8 cellular contexts compared by ENCODE assay signal in genomic region chr11:3808846-3809623, GRCh38. TPM values are rescaled to one million over a fixed set of nuclear protein-coding genes. Genes with fewer than 3 reads are reported as not detected.
DNase-seq lines count a peak whose midpoint lies in the region; ATAC-seq and TF ChIP-seq lines count a peak whose summit lies in the region.

No MANE protein-coding gene starts in this region.

- peak overlapping the region; percentile 25 for H2AK5ac ChIP-seq in neuronal stem cell (ENCODE audit: low read depth, low read length)

- no peak overlapping the region for H3K14ac ChIP-seq in neuronal stem cell (ENCODE audit: low read length)

- peak overlapping the region; percentile 82 for H3K23ac ChIP-seq in neuronal stem cell (ENCODE audit: low read depth, low read length, poor library complexity)

- peaks cover 6% of the 10 kb centered on the region for H3K79me1 ChIP-seq in neuronal stem cell (ENCODE audit: low read depth, low read length)

- H3K36me3 ChIP-seq in neuronal stem cell (replicated peaks in 1 of 2; ENCODE audit: control insufficient read depth in 2 of 2, insufficient read depth in 2 of 2, low read length in 2 of 2), result peaks cover 0 to 8% of the 10 kb centered on the region in 2 donors

- peaks cover 2 to 9% of the 10 kb centered on the region in 2 donors for H3K4me1 ChIP-seq in neuronal stem cell (ENCODE audit: control insufficient read depth in 2 of 2, insufficient read depth in 1 of 2, low read depth in 1 of 2, low read length in 2 of 2)

- peak; percentile 68 for DNase-seq in CD1c-positive myeloid dendritic cell (ENCODE audit: extremely low spot score)
- DNase-seq in NCI-H460 (ENCODE audit: extremely low read depth, low read depth), result peak; percentile 31
- peak; percentile 55 for DNase-seq in activated CD8-positive, alpha-beta T cell treated with anti-CD3 and anti-CD28 coated beads for 36 hours
- peak; percentile 55 for DNase-seq in fibroblast of the aortic adventitia (ENCODE audit: low read depth)
- no peak for DNase-seq in neuronal stem cell (ENCODE audit: low spot score)
- no peak for DNase-seq in medulla oblongata (ENCODE audit: extremely low spot score)

- H3K4me1 Mint-ChIP-seq in activated CD8-positive, alpha-beta T cell treated with anti-CD3 and anti-CD28 coated beads for 36 hours (ENCODE audit: low read depth), result peaks cover 20% of the 10 kb centered on the region

- no peaks in the 10 kb centered on the region for H3K9me3 Mint-ChIP-seq in activated CD8-positive, alpha-beta T cell treated with anti-CD3 and anti-CD28 coated beads for 36 hours

- H3K27me3 Mint-ChIP-seq in activated CD8-positive, alpha-beta T cell treated with anti-CD3 and anti-CD28 coated beads for 36 hours, result no peaks in the 10 kb centered on the region

- peak overlapping the region; percentile 95 for H3K4me3 Mint-ChIP-seq in activated CD8-positive, alpha-beta T cell treated with anti-CD3 and anti-CD28 coated beads for 36 hours

- no peak overlapping the region for H3K4ac ChIP-seq in neuronal stem cell (ENCODE audit: low read length)

- H4K8ac ChIP-seq in neuronal stem cell (ENCODE audit: low read depth, low read length), result no peak overlapping the region

- no peaks in the 10 kb centered on the region for H3K9me3 ChIP-seq in neuronal stem cell (replicated peaks in 1 of 2; ENCODE audit: control insufficient read depth in 2 of 2, insufficient read depth in 1 of 2, low read depth in 1 of 2, low read length in 2 of 2)

- H2BK5ac ChIP-seq in neuronal stem cell (ENCODE audit: low read length), result no peak overlapping the region

- H3K27me3 ChIP-seq in neuronal stem cell (ENCODE audit: control insufficient read depth in 3 of 3, insufficient read depth in 3 of 3, low read depth in 1 of 3, low read length in 3 of 3), result no peaks in the 10 kb centered on the region

- H3K9ac ChIP-seq in neuronal stem cell (ENCODE audit: low read depth, low read length, poor library complexity), result peak overlapping the region; percentile 91

- WGBS in neuronal stem cell (ENCODE audit: extremely low coverage in 2 of 2, insufficient read length in 2 of 2, insufficient replicate concordance in 1 of 2), 2 donors, result no CpG with 5 or more reads among the region's 7 CpGs

- POLR2A ChIA-PET in activated CD8-positive, alpha-beta T cell treated with anti-CD3 and anti-CD28 coated beads for 36 hours (lab: Charles Lee), result interaction anchor here (0.9 to 4.2 kb wide), 11 partner anchors 11 to 95 kb away, joined by 3 to 25 read pairs (median 3); partner anchors contain the start of genes NUP98 and RHOG

- H3K18ac ChIP-seq in neuronal stem cell (ENCODE audit: low read length), result peak overlapping the region; percentile 99

- H3K27ac ChIP-seq in neuronal stem cell (replicated peaks; ENCODE audit: low read length), result no peak overlapping the region

- peak overlapping the region; percentile 78 for H2BK120ac ChIP-seq in neuronal stem cell (ENCODE audit: low read depth, low read length)

- H2BK15ac ChIP-seq in neuronal stem cell (ENCODE audit: low read length), result peak overlapping the region; percentile 81

- peak overlapping the region; percentile 80 for H3K4me3 ChIP-seq in fibroblast of the aortic adventitia (ENCODE audit: low read depth, low read length)
- H3K4me3 ChIP-seq in neuronal stem cell (ENCODE audit: low read length in 2 of 2), result peak overlapping the region; percentile 73 to 94

- H2AFZ ChIP-seq in neuronal stem cell (ENCODE audit: low read length), result peak overlapping the region; percentile 99

- peaks cover 4% of the 10 kb centered on the region for H3K36me3 Mint-ChIP-seq in activated CD8-positive, alpha-beta T cell treated with anti-CD3 and anti-CD28 coated beads for 36 hours (ENCODE audit: low read depth)

- ATAC-seq in GM18873 (IDR thresholded peaks at IDR 0.05; ENCODE audit: low FRiP score, unreplicated experiment) (peak; percentile 68), HG03135 (IDR thresholded peaks at IDR 0.05; ENCODE audit: unreplicated experiment) (peak; percentile 78)
- ATAC-seq in activated CD8-positive, alpha-beta T cell treated with anti-CD3 and anti-CD28 coated beads for 36 hours, result peak; percentile 78

- peak; percentile 70 for TF ChIP-seq CTCF in activated CD8-positive, alpha-beta T cell treated with anti-CD3 and anti-CD28 coated beads for 36 hours (IDR thresholded peaks at IDR 0.05)
- peak; percentile 42 for TF ChIP-seq CTCF in fibroblast of the aortic adventitia (IDR thresholded peaks at IDR 0.05; ENCODE audit: insufficient read depth, low read length)

- intact Hi-C loops in activated CD8-positive, alpha-beta T cell treated with anti-CD3 and anti-CD28 coated beads for 36 hours (cut with micrococcal nuclease), result no loop called here

- H2BK12ac ChIP-seq in neuronal stem cell (ENCODE audit: low read length), result no peak overlapping the region

- peak overlapping the region; percentile 46 for H3K27ac Mint-ChIP-seq in activated CD8-positive, alpha-beta T cell treated with anti-CD3 and anti-CD28 coated beads for 36 hours

- peak overlapping the region; percentile 95 for H3K4me2 ChIP-seq in neuronal stem cell (ENCODE audit: insufficient read depth, low read length, poor library complexity, severe bottlenecking)

- CTCF ChIA-PET in activated CD8-positive, alpha-beta T cell treated with anti-CD3 and anti-CD28 coated beads for 36 hours (lab: Charles Lee), result interaction anchor here (0.6 to 5.4 kb wide), 37 partner anchors 10 to 276 kb away, joined by 3 to 43 read pairs (median 5); partner anchors contain the start of genes NUP98 and STIM1

- H4K91ac ChIP-seq in neuronal stem cell (ENCODE audit: low read depth, low read length, poor library complexity), result no peak overlapping the region

RNA-seq across cellular contexts. Expression of gene PGAP2, which starts 0.7 kb away (rescaled TPM):
- 14.0 and 16.8 TPM in 2 replicates for total RNA-seq in NCI-H460 (2014; rRNA removed; shearing (Covaris generic))
- polyA plus RNA-seq in NCI-H460 (2014; cell fraction: nucleus; rRNA removed), result 26.8 and 30.6 TPM in 2 replicates
- total RNA-seq in activated CD8-positive, alpha-beta T cell treated with anti-CD3 and anti-CD28 coated beads for 36 hours, result 10 to 100 TPM; 33.1 to 36.7 TPM
- 5.6 and 15.2 TPM in 2 replicates for total RNA-seq in fibroblast of the aortic adventitia (ENCODE audit: low replicate concordance)
- 33.5 TPM for polyA plus RNA-seq in neuronal stem cell (2013, experiment 1 of 2)
- 32.9 TPM for polyA plus RNA-seq in neuronal stem cell (2013, experiment 2 of 2)

RNA-seq across cellular contexts. Expression of gene NUP98, which starts 11.7 kb away (rescaled TPM):
- total RNA-seq in NCI-H460 (2014; rRNA removed; shearing (Covaris generic)), result 82.8 and 96.9 TPM in 2 replicates
- 53.9 and 86.4 TPM in 2 replicates for polyA plus RNA-seq in NCI-H460 (2014; cell fraction: nucleus; rRNA removed)
- 10 to 100 TPM; 88.4 to 89.9 TPM for total RNA-seq in activated CD8-positive, alpha-beta T cell treated with anti-CD3 and anti-CD28 coated beads for 36 hours
- total RNA-seq in fibroblast of the aortic adventitia (ENCODE audit: low replicate concordance), result 66.8 and 123 TPM in 2 replicates
- 52.1 TPM for polyA plus RNA-seq in neuronal stem cell (2013, experiment 1 of 2)
- 48.7 TPM for polyA plus RNA-seq in neuronal stem cell (2013, experiment 2 of 2)

RNA-seq across cellular contexts. Expression of gene RHOG, which starts 31.7 kb away (rescaled TPM):
- total RNA-seq in NCI-H460 (2014; rRNA removed; shearing (Covaris generic)), result 14.5 and 15.4 TPM in 2 replicates
- 7.1 and 7.4 TPM in 2 replicates for polyA plus RNA-seq in NCI-H460 (2014; cell fraction: nucleus; rRNA removed)
- total RNA-seq in activated CD8-positive, alpha-beta T cell treated with anti-CD3 and anti-CD28 coated beads for 36 hours, result 100 to 1,000 TPM; 176 to 188 TPM
- 4.8 and 19.0 TPM in 2 replicates for total RNA-seq in fibroblast of the aortic adventitia (ENCODE audit: low replicate concordance)
- 28.1 TPM for polyA plus RNA-seq in neuronal stem cell (2013, experiment 1 of 2)
- polyA plus RNA-seq in neuronal stem cell (2013, experiment 2 of 2), result 26.3 TPM

RNA-seq across cellular contexts. Expression of gene STIM1, which starts 46.4 kb away (rescaled TPM):
- 11.0 and 11.4 TPM in 2 replicates for total RNA-seq in NCI-H460 (2014; rRNA removed; shearing (Covaris generic))
- 13.5 and 32.4 TPM in 2 replicates for polyA plus RNA-seq in NCI-H460 (2014; cell fraction: nucleus; rRNA removed)
- total RNA-seq in activated CD8-positive, alpha-beta T cell treated with anti-CD3 and anti-CD28 coated beads for 36 hours, result 10 to 100 TPM; 60.8 to 61.4 TPM
- 21.6 and 43.5 TPM in 2 replicates for total RNA-seq in fibroblast of the aortic adventitia (ENCODE audit: low replicate concordance)
- polyA plus RNA-seq in neuronal stem cell (2013, experiment 1 of 2), result 14.7 TPM
- 15.1 TPM for polyA plus RNA-seq in neuronal stem cell (2013, experiment 2 of 2)

Comparison
In these comparisons a context has a peak if more than half of its experiments do, and no peak if none do; other contexts are left out.
1. DNase-seq: peak in CD1c-positive myeloid dendritic cell (single experiment), NCI-H460 (single experiment), activated CD8-positive, alpha-beta T cell treated with anti-CD3 and anti-CD28 coated beads for 36 hours (single experiment) and fibroblast of the aortic adventitia (single experiment); none in neuronal stem cell (single experiment) and medulla oblongata (single experiment).
2. Peak in every context shown above with its lines, with median percentiles within 50 percentile points of each other: ATAC-seq.